In genomic region chr3:156509209-156510174, GRCh38 we compare ENCODE assay signal across 8 cellular contexts. TPM values are rescaled to one million over a fixed set of nuclear protein-coding genes. Genes with fewer than 3 reads are reported as not detected.
DNase-seq lines count a peak whose midpoint lies in the region; ATAC-seq and TF ChIP-seq lines count a peak whose summit lies in the region.
"Had no signal": no experiment of that assay in that cellular context is flagged by ENCODE, and none has a peak within 500 bp of the region (broad histone marks: within the 10 kb centered on the region; RNA-seq: fewer than 3 reads in every experiment).

No MANE protein-coding gene starts in this region.

- H3K9me2 ChIP-seq in GM23248 (ENCODE audit: insufficient read depth), result no peaks in the 10 kb centered on the region

- H3K27ac Mint-ChIP-seq in endothelial cell (ENCODE audit: unreplicated experiment), result no peak overlapping the region
- H3K27ac Mint-ChIP-seq: activated naive CD4-positive, alpha-beta T cell treated with anti-CD3 and anti-CD28 coated beads, Interleukin-2, amount 50 U/mL, for 24 hours had no signal

- no peak overlapping the region for H2AFZ ChIP-seq in GM23248

- peaks cover 1% of the 10 kb centered on the region for H3K27me3 Mint-ChIP-seq in endothelial cell (ENCODE audit: unreplicated experiment)

- CTCF ChIA-PET in GM10248 (lab: Yijun Ruan, JAX), result interaction anchor here (0.6 to 12.8 kb wide), 42 partner anchors 11 to 651 kb away, joined by 3 to 125 read pairs (median 4); partner anchors contain the start of gene CCNL1

- H3K9ac ChIP-seq in GM23248, result no peak overlapping the region

- H3K79me2 ChIP-seq in GM23248 (ENCODE audit: insufficient read depth), result no peaks in the 10 kb centered on the region

- no peaks in the 10 kb centered on the region for H3K27me3 ChIP-seq in GM23248 (replicated peaks; ENCODE audit: insufficient read depth)

- DNase-seq in GM10248 (ENCODE audit: extremely low spot score) (peak; percentile 69), GM23248 (peak; percentile 73), LoVo (ENCODE audit: low spot score) (peak; percentile 52), RPMI7951 (ENCODE audit: low read depth) (peak; percentile 64), endothelial cell (ENCODE audit: low spot score) (no peak), midbrain (lab: John Stamatoyannopoulos, UW) (peak; percentile 75)

- no peak overlapping the region for H3K4me3 Mint-ChIP-seq in endothelial cell (ENCODE audit: unreplicated experiment)
- H3K4me3 Mint-ChIP-seq: activated naive CD4-positive, alpha-beta T cell treated with anti-CD3 and anti-CD28 coated beads, Interleukin-2, amount 50 U/mL, for 24 hours had no signal

- no peaks in the 10 kb centered on the region for H3K9me3 Mint-ChIP-seq in endothelial cell (ENCODE audit: unreplicated experiment)
- H3K9me3 Mint-ChIP-seq: activated naive CD4-positive, alpha-beta T cell treated with anti-CD3 and anti-CD28 coated beads, Interleukin-2, amount 50 U/mL, for 24 hours had no signal

- H3K4me3 ChIP-seq in GM23248, result no peak overlapping the region

- in situ Hi-C loops in GM23248 (cut with MboI), result no loop called here

- H3K36me3 ChIP-seq in GM23248 (ENCODE audit: low read depth), result no peaks in the 10 kb centered on the region

- H3K4me1 ChIP-seq in GM23248 (ENCODE audit: insufficient read depth), result no peaks in the 10 kb centered on the region; the same call in 1 of the 2 replicates

- H3K9me3 ChIP-seq in GM23248 (ENCODE audit: low read depth), result no peaks in the 10 kb centered on the region

- 54 to 61% methylated on average over 5 of the region's 5 CpGs for WGBS in GM23248 (ENCODE audit: low coverage in 1 of 2, low lambda C conversion rate in 2 of 2, missing lambda C conversion rate in 2 of 2), 2 experiments

- no peaks in the 10 kb centered on the region for H3K36me3 Mint-ChIP-seq in endothelial cell (ENCODE audit: low read depth, unreplicated experiment)

- no peak for ATAC-seq in HG03139 (IDR thresholded peaks at IDR 0.05; ENCODE audit: unreplicated experiment)

- POLR2A ChIA-PET in GM10248 (lab: Yijun Ruan, JAX), result no interaction called here

- no peak overlapping the region for H3K27ac ChIP-seq in GM23248

- no peak overlapping the region for H3K4me2 ChIP-seq in GM23248 (ENCODE audit: unreplicated experiment)

- H3F3A ChIP-seq in GM23248 (ENCODE audit: insufficient read depth), result peaks cover 4% of the 10 kb centered on the region; the same call in 1 of the 2 replicates

- peak; percentile 51 for TF ChIP-seq CTCF in GM10248 (IDR thresholded peaks at IDR 0.05; ENCODE audit: control extremely low read depth, extremely low read depth, low read depth, missing control alignments)
- TF ChIP-seq CTCF in endothelial cell (IDR thresholded peaks at IDR 0.05; ENCODE audit: unreplicated experiment), result peak; percentile 72

- H4K20me1 ChIP-seq in GM23248 (ENCODE audit: insufficient read depth), result no peaks in the 10 kb centered on the region

- H3K4me1 Mint-ChIP-seq in endothelial cell (ENCODE audit: unreplicated experiment), result peaks cover 7% of the 10 kb centered on the region

RNA-seq across cellular contexts. Expression of gene SSR3, which starts 45.4 kb away (rescaled TPM):
- 364 and 409 TPM in 2 replicates for total RNA-seq in GM23248 (2014; rRNA removed; shearing (Covaris generic))
- polyA plus RNA-seq in GM23248 (2016; fragmentation: Nextera tagmentation; extraction: Ambion mirVana), result 551 and 566 TPM in 2 replicates
- total RNA-seq in RPMI7951 (2014; rRNA removed; shearing (Covaris generic)), result 287 and 330 TPM in 2 replicates
- 148 TPM for total RNA-seq in endothelial cell (ENCODE audit: unreplicated experiment)
